ENCODE assay signal across 19 cellular contexts in genomic region chr1:111354584-111354983, GRCh38.
"Had no signal": no experiment of that assay in that cellular context is flagged by ENCODE, and none has a peak within 500 bp of the region (broad histone marks: within the 10 kb centered on the region; RNA-seq: fewer than 3 reads in every experiment).

No MANE protein-coding gene starts in this region.

- H3K27ac Mint-ChIP-seq: activated CD4-positive, alpha-beta memory T cell treated with anti-CD3 and anti-CD28 coated beads for 36 hours; activated naive CD8-positive, alpha-beta T cell; activated T-cell treated with anti-CD3 and anti-CD28 coated beads, Interleukin-2, amount 50 U/mL, for 72 hours; stimulated activated memory B cell treated with anti-CD40 and anti-IgM and Interleukin-4, amounts not matched to agents 10 μg/mL and 1 μg/mL and 100 μg/mL, for 72 hours had no signal

- H3K4me1 Mint-ChIP-seq: neural crest cell; stimulated activated memory B cell treated with anti-CD40 and anti-IgM and Interleukin-4, amounts not matched to agents 10 μg/mL and 1 μg/mL and 100 μg/mL, for 72 hours had no signal

- ATAC-seq: activated T-cell treated with anti-CD3 and anti-CD28 coated beads, Interleukin-2, amount 50 U/mL, for 72 hours; foreskin keratinocyte; stimulated activated memory B cell treated with anti-CD40 and anti-IgM and Interleukin-4, amounts not matched to agents 10 μg/mL and 1 μg/mL and 100 μg/mL, for 72 hours; upper lobe of right lung had no signal

- H3K9me3 Mint-ChIP-seq: activated CD4-positive, alpha-beta memory T cell treated with anti-CD3 and anti-CD28 coated beads for 36 hours; activated T-cell treated with anti-CD3 and anti-CD28 coated beads, Interleukin-2, amount 50 U/mL, for 72 hours; stimulated activated memory B cell treated with anti-CD40 and anti-IgM and Interleukin-4, amounts not matched to agents 10 μg/mL and 1 μg/mL and 100 μg/mL, for 72 hours had no signal

- H3K4me3 ChIP-seq: cardiac muscle cell, lung, spleen, upper lobe of right lung had no signal

- H3K36me3 Mint-ChIP-seq: activated CD4-positive, alpha-beta memory T cell treated with anti-CD3 and anti-CD28 coated beads for 36 hours; stimulated activated memory B cell treated with anti-CD40 and anti-IgM and Interleukin-4, amounts not matched to agents 10 μg/mL and 1 μg/mL and 100 μg/mL, for 72 hours had no signal

- DNase-seq: activated CD4-positive, alpha-beta memory T cell treated with anti-CD3 and anti-CD28 coated beads for 36 hours; activated CD4-positive, CD25-positive, alpha-beta regulatory T cell treated with anti-CD3 and anti-CD28 coated beads, Interleukin-2, amount 50 U/mL, for 72 hours; activated CD8-positive, alpha-beta memory T cell treated with anti-CD3 and anti-CD28 coated beads, Interleukin-2, amount 50 U/mL, for 4 hours; activated gamma-delta T cell; activated T-cell treated with anti-CD3 and anti-CD28 coated beads, Interleukin-2, amount 50 U/mL, for 72 hours; amygdala; foreskin keratinocyte; hypothalamus; midbrain; retina; SK-N-SH; spleen; stimulated activated CD4-positive, alpha-beta T cell treated with anti-CD3 and anti-CD28 coated beads, Interleukin-4, amount 100 ng/mL, for 4 hours; upper lobe of right lung had no signal

- H3K4me3 Mint-ChIP-seq: activated CD4-positive, alpha-beta memory T cell treated with anti-CD3 and anti-CD28 coated beads for 36 hours; activated naive CD8-positive, alpha-beta T cell; activated T-cell treated with anti-CD3 and anti-CD28 coated beads, Interleukin-2, amount 50 U/mL, for 72 hours; neural crest cell; stimulated activated memory B cell treated with anti-CD40 and anti-IgM and Interleukin-4, amounts not matched to agents 10 μg/mL and 1 μg/mL and 100 μg/mL, for 72 hours had no signal

- H3K27me3 Mint-ChIP-seq: activated CD4-positive, alpha-beta memory T cell treated with anti-CD3 and anti-CD28 coated beads for 36 hours; activated naive CD8-positive, alpha-beta T cell; stimulated activated memory B cell treated with anti-CD40 and anti-IgM and Interleukin-4, amounts not matched to agents 10 μg/mL and 1 μg/mL and 100 μg/mL, for 72 hours had no signal
